ENCODE assay signal across 1 cellular context in the genomic region with DNA sequence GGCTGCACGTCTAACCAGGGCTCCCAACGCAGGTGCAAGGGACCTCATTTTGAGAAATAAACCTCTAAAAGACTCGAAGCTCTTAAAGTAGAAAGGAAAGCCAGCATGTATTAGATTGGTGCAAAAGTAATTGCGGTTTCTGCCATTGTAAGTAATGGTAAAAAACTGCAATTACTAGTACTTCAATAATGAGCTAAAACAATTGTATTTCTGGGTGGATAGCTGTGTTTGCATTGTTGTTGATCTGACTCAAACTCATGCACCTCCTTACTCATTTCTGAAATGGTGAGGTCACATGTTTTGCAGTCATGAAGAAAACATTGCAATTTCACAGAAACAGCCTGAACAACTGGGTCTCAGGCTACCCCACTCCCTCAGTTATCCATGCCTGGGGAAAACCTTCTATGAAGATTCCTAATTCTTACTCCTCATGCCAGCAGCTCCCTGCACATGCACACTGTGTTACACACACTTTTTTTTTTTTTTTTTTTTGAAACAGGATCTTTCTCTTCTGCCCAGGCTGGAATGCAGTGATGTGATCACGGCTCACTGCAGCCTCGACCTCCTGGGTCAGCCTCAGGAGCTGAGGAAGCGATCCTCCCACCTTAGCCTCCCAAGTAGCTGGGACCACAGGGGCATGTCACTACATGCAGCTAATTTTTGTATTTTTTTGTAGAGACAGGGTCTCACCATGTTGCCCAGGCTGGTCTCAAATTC.
TF ChIP-seq lines count a peak whose summit lies in the region.

No MANE protein-coding gene starts in this region.

TF ChIP-seq in GM12878, 131 proteins besides CTCF, POLR2A, EP300 and RAD21:
- TF ChIP-seq BACH1 (IDR thresholded peaks at IDR 0.05; ENCODE audit: borderline replicate concordance), result no peak
- TF ChIP-seq ATF7 (IDR thresholded peaks at IDR 0.05; ENCODE audit: low read depth), result 0 out of 2 replicates have a peak, but pooled peaks have one; percentile 48
- no peak for TF ChIP-seq CBX3 (IDR thresholded peaks at IDR 0.05; ENCODE audit: borderline replicate concordance, low read depth)
- TF ChIP-seq, protein P1, sequence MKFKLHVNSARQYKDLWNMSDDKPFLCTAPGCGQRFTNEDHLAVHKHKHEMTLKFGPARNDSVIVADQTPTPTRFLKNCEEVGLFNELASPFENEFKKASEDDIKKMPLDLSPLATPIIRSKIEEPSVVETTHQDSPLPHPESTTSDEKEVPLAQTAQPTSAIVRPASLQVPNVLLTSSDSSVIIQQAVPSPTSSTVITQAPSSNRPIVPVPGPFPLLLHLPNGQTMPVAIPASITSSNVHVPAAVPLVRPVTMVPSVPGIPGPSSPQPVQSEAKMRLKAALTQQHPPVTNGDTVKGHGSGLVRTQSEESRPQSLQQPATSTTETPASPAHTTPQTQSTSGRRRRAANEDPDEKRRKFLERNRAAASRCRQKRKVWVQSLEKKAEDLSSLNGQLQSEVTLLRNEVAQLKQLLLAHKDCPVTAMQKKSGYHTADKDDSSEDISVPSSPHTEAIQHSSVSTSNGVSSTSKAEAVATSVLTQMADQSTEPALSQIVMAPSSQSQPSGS (IDR thresholded peaks at IDR 0.05; ENCODE audit: low read length), result peak; percentile 74
- 0 out of 2 replicates have a peak, but pooled peaks have one; percentile 39 for TF ChIP-seq NFIC (IDR thresholded peaks at IDR 0.05; ENCODE audit: low read depth, low read length)
- no peak for TF ChIP-seq PAX5 (IDR thresholded peaks at IDR 0.05; ENCODE audit: borderline replicate concordance, low read depth, low read length)
- TF ChIP-seq, protein P2, sequence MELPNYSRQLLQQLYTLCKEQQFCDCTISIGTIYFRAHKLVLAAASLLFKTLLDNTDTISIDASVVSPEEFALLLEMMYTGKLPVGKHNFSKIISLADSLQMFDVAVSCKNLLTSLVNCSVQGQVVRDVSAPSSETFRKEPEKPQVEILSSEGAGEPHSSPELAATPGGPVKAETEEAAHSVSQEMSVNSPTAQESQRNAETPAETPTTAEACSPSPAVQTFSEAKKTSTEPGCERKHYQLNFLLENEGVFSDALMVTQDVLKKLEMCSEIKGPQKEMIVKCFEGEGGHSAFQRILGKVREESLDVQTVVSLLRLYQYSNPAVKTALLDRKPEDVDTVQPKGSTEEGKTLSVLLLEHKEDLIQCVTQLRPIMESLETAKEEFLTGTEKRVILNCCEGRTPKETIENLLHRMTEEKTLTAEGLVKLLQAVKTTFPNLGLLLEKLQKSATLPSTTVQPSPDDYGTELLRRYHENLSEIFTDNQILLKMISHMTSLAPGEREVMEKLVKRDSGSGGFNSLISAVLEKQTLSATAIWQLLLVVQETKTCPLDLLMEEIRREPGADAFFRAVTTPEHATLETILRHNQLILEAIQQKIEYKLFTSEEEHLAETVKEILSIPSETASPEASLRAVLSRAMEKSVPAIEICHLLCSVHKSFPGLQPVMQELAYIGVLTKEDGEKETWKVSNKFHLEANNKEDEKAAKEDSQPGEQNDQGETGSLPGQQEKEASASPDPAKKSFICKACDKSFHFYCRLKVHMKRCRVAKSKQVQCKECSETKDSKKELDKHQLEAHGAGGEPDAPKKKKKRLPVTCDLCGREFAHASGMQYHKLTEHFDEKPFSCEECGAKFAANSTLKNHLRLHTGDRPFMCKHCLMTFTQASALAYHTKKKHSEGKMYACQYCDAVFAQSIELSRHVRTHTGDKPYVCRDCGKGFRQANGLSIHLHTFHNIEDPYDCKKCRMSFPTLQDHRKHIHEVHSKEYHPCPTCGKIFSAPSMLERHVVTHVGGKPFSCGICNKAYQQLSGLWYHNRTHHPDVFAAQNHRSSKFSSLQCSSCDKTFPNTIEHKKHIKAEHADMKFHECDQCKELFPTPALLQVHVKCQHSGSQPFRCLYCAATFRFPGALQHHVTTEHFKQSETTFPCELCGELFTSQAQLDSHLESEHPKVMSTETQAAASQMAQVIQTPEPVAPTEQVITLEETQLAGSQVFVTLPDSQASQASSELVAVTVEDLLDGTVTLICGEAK (IDR thresholded peaks at IDR 0.05; ENCODE audit: borderline replicate concordance), result peak; percentile 50; the same call in 1 of the 2 replicates
- no peak for TF ChIP-seq POLR2AphosphoS2 (IDR thresholded peaks at IDR 0.05; ENCODE audit: low read depth, low read length)
- TF ChIP-seq, protein P3, sequence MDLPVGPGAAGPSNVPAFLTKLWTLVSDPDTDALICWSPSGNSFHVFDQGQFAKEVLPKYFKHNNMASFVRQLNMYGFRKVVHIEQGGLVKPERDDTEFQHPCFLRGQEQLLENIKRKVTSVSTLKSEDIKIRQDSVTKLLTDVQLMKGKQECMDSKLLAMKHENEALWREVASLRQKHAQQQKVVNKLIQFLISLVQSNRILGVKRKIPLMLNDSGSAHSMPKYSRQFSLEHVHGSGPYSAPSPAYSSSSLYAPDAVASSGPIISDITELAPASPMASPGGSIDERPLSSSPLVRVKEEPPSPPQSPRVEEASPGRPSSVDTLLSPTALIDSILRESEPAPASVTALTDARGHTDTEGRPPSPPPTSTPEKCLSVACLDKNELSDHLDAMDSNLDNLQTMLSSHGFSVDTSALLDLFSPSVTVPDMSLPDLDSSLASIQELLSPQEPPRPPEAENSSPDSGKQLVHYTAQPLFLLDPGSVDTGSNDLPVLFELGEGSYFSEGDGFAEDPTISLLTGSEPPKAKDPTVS (IDR thresholded peaks at IDR 0.05; ENCODE audit: low read depth, low read length), result no peak
- TF ChIP-seq JUNB (IDR thresholded peaks at IDR 0.05), result peak; percentile 90
- TF ChIP-seq, protein P4, sequence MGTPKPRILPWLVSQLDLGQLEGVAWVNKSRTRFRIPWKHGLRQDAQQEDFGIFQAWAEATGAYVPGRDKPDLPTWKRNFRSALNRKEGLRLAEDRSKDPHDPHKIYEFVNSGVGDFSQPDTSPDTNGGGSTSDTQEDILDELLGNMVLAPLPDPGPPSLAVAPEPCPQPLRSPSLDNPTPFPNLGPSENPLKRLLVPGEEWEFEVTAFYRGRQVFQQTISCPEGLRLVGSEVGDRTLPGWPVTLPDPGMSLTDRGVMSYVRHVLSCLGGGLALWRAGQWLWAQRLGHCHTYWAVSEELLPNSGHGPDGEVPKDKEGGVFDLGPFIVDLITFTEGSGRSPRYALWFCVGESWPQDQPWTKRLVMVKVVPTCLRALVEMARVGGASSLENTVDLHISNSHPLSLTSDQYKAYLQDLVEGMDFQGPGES (IDR thresholded peaks at IDR 0.05), result no peak
- peak; percentile 81; the same call in 1 of the 2 replicates for TF ChIP-seq IRF4 (IDR thresholded peaks at IDR 0.05; ENCODE audit: low read depth, low read length)
- peak; percentile 15; the same call in 1 of the 2 replicates for TF ChIP-seq RUNX3 (IDR thresholded peaks at IDR 0.05; ENCODE audit: low read length)
- TF ChIP-seq, protein P5, sequence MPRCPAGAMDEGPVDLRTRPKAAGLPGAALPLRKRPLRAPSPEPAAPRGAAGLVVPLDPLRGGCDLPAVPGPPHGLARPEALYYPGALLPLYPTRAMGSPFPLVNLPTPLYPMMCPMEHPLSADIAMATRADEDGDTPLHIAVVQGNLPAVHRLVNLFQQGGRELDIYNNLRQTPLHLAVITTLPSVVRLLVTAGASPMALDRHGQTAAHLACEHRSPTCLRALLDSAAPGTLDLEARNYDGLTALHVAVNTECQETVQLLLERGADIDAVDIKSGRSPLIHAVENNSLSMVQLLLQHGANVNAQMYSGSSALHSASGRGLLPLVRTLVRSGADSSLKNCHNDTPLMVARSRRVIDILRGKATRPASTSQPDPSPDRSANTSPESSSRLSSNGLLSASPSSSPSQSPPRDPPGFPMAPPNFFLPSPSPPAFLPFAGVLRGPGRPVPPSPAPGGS (IDR thresholded peaks at IDR 0.05; ENCODE audit: borderline replicate concordance, insufficient read depth, low read depth, low read length, poor library complexity, severe bottlenecking), result peak; percentile 67
- TF ChIP-seq CHD2 (IDR thresholded peaks at IDR 0.05; ENCODE audit: borderline replicate concordance, low read depth, low read length), result no peak
